In the genomic region with DNA sequence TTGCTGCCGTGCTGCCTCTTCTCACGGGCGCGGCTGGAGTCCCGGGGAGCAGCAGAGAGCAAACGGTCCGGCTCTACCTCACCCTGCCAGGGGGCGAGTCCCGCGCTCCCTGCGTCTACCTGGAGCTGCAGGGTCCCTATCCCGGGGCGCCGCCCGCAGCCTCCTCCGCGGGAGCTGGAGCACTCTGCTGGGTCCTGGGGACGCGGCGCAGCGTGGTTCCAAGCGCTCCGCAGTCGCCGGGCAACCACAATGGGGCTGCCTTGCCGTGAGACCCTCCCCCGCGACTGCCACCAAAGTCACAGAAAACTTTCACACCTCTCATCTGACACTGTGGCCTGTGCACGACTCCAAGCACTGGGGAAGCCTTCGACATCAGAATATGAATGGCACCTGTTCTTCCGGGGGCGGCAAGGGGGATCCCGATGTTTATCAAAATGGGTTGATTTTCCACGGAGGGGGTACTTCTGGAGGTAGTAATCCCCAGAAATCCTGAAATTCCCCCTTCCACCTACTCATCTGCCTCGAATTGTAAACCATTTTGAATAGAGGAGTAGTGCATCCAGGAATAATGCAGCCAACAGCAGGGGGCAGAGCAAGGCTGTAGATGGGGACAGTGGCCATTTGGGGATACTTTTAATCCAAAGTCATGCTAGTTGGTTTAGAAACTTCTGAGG, we compare ENCODE assay signal across 8 cellular contexts. TPM values are rescaled to one million over a fixed set of nuclear protein-coding genes. Genes with fewer than 3 reads are reported as not detected.
A peak's percentile ranks its signal among the peaks of the same experiment; 100 is the strongest.
DNase-seq lines count a peak whose midpoint lies in the region; ATAC-seq and TF ChIP-seq lines count a peak whose summit lies in the region.

C12orf42 (minus strand) TSS at position 186 of the 674 bp plus-strand sequence. CDS start 17,542 bp downstream, outside the sequence.

- H3K36me3 Mint-ChIP-seq in chondrocyte (ENCODE audit: low read depth) = no peaks in the 10 kb centered on the region

- peaks cover 7% of the 10 kb centered on the region for H3K4me1 Mint-ChIP-seq in chondrocyte (ENCODE audit: low read depth)

- intact Hi-C loops in left colon (cut with DNase I, micrococcal nuclease) = no loop called here

- ATAC-seq in GM21367 (IDR thresholded peaks at IDR 0.05; ENCODE audit: unreplicated experiment) = peak; percentile 25
- ATAC-seq in left colon = peak; percentile 16

- peak; percentile 62 for TF ChIP-seq CTCF in chondrocyte (IDR thresholded peaks at IDR 0.05)

- peak within 1 kb of the TSS; percentile 33 for H3K4me3 Mint-ChIP-seq in chondrocyte (ENCODE audit: unreplicated experiment)

- H3K27me3 Mint-ChIP-seq in chondrocyte (ENCODE audit: low read depth) = peaks cover 49% of the 10 kb centered on the region

- DNase-seq in DMS53 (lab: John Stamatoyannopoulos, UW) (peak; percentile 89), HT-29 (ENCODE audit: low spot score) (peak; percentile 38), RPMI7951 (ENCODE audit: low read depth) (peak; percentile 21), chondrocyte (ENCODE audit: low spot score) (peak; percentile 85), left colon (peak in 1 of 2 donors; percentile 43), UCSD-AML1 (lab: John Stamatoyannopoulos, UW; ENCODE audit: unreplicated experiment) (no peak)
- DNase-seq in stimulated activated CD8-positive, alpha-beta memory T cell treated with anti-CD3 and anti-CD28 coated beads, Interleukin-7, amount 100 ng/mL, for 48 hours (ENCODE audit: extremely low read depth in 1 of 2, low read depth in 1 of 2) = peak; percentile 9 to 22

- no peak within 1 kb of the TSS for H3K27ac Mint-ChIP-seq in chondrocyte (ENCODE audit: unreplicated experiment)

- peaks cover 4% of the 10 kb centered on the region for H3K9me3 Mint-ChIP-seq in chondrocyte (ENCODE audit: low read depth)

RNA-seq across cellular contexts. Expression of gene C12orf42, which starts in this region (rescaled TPM):
- total RNA-seq in HT-29 (2014; rRNA removed; shearing (Covaris generic)) = 0.16 TPM in 1 of 2 replicates, not detected in the other
- total RNA-seq in RPMI7951 (2014; rRNA removed; shearing (Covaris generic)) = not detected in 2 replicates
- total RNA-seq in chondrocyte (not detected in 3 replicates), left colon (not detected)

Comparison
In these comparisons a context has a peak if more than half of its experiments do, and no peak if none do; other contexts are left out.
1. Peak in DNase-seq in HT-29; RNA of the gene not detected or under 1 TPM.
2. Peak in DNase-seq in RPMI7951; RNA of the gene not detected or under 1 TPM.
3. Peak in DNase-seq in chondrocyte; RNA of the gene not detected or under 1 TPM.
4. Peak in ATAC-seq in left colon; RNA of the gene not detected or under 1 TPM.